In genomic region chr12:71321531-71321930, GRCh38 we compare ENCODE assay signal across 18 cellular contexts.
DNase-seq lines count a peak whose midpoint lies in the region; ATAC-seq, FAIRE-seq and TF ChIP-seq lines count a peak whose summit lies in the region.
"Had no signal": no experiment of that assay in that cellular context is flagged by ENCODE, and none has a peak within 500 bp of the region (broad histone marks: within the 10 kb centered on the region; RNA-seq: fewer than 3 reads in every experiment).

No MANE protein-coding gene starts in this region.

- H3K27ac Mint-ChIP-seq in WTC11 = no peak overlapping the region
- H3K27ac Mint-ChIP-seq: CD4-positive, alpha-beta memory T cell; H9 had no signal

- intact Hi-C loops in GM12878 (cut with micrococcal nuclease; ENCODE audit: unreplicated experiment) = no loop called here

- H3K36me3 Mint-ChIP-seq in WTC11 = peaks cover 27% of the 10 kb centered on the region

- H2AK5ac ChIP-seq in mesendoderm (ENCODE audit: low read length) = no peak overlapping the region

- no peak overlapping the region for H3K56ac ChIP-seq in mesendoderm (ENCODE audit: low read length)

- H3K27ac ChIP-seq in HEK293 (ENCODE audit: extremely low read depth, low read depth, low read length) (no peak overlapping the region), GM12878 (ENCODE audit: control insufficient read depth, insufficient read depth) (no peak overlapping the region), mesendoderm (ENCODE audit: low read depth, low read length) (no peak overlapping the region)
- H3K27ac ChIP-seq: GM23248 had no signal

- peaks cover 3% of the 10 kb centered on the region; the same call in 1 of the 2 replicates for H3K27me3 Mint-ChIP-seq in WTC11 (ENCODE audit: low read depth)

- no peaks in the 10 kb centered on the region for H3K79me1 ChIP-seq in mesendoderm (ENCODE audit: low read length)

- in situ Hi-C loops in GM12878 (cut with MboI) = no loop called here

- SMC1A ChIA-PET in GM12878 (lab: Charles Lee; ENCODE audit: uncharacterized antibody, unreplicated experiment) = no interaction called here

- H3K4me3 Mint-ChIP-seq in WTC11 = no peak overlapping the region
- H3K4me3 Mint-ChIP-seq: CD4-positive, alpha-beta memory T cell; H9 had no signal

- no peaks in the 10 kb centered on the region for H4K20me1 ChIP-seq in GM12878 (ENCODE audit: control insufficient read depth, insufficient read depth)

- H3K4me2 ChIP-seq in GM12878 (ENCODE audit: control insufficient read depth, insufficient read depth) (no peak overlapping the region), mesendoderm (ENCODE audit: low read length) (no peak overlapping the region)

- no peak overlapping the region for H4K8ac ChIP-seq in mesendoderm (ENCODE audit: low read depth, low read length)

- H3K36me3 ChIP-seq in HEK293 (ENCODE audit: control insufficient read depth in 2 of 2, insufficient read depth in 1 of 2, low read length in 2 of 2) (no peaks in the 10 kb centered on the region), GM12878 (ENCODE audit: control insufficient read depth in 2 of 2, insufficient read depth in 2 of 2, low read length in 1 of 2) (no peaks in the 10 kb centered on the region), mesendoderm (ENCODE audit: control insufficient read depth, insufficient read depth, low read length) (no peaks in the 10 kb centered on the region)

- H3K4me3 ChIP-seq in HEK293 (ENCODE audit: low read depth, low read length) (no peak overlapping the region), GM12878 (no peak overlapping the region), mesendoderm (ENCODE audit: low read length) (no peak overlapping the region)
- H3K4me3 ChIP-seq: GM23248 had no signal

- TF ChIP-seq CTCF in HEK293 (tag by site-specific recombination; IDR thresholded peaks at IDR 0.05) = no peak
- TF ChIP-seq CTCF in WTC11 (IDR thresholded peaks at IDR 0.05) = no peak
- TF ChIP-seq CTCF in GM12878 (IDR thresholded peaks at IDR 0.05 in 2 of 3, conservative IDR thresholded peaks at IDR 0.05 in 1 of 3; ENCODE audit: control insufficient read depth in 2 of 3, extremely low read depth in 1 of 3, insufficient read depth in 1 of 3, low read depth in 3 of 3, low read length in 3 of 3) = no peak

- TF ChIP-seq POLR2A in GM12878 (IDR thresholded peaks at IDR 0.05; ENCODE audit: low read depth, low read length) = no peak

- no peaks in the 10 kb centered on the region for H3K79me2 ChIP-seq in GM12878 (ENCODE audit: control insufficient read depth, insufficient read depth, low read length)
- H3K79me2 ChIP-seq in mesendoderm (ENCODE audit: control insufficient read depth, insufficient read depth, low read length) = no peaks in the 10 kb centered on the region

- H3K9ac ChIP-seq in GM12878 (ENCODE audit: control insufficient read depth, insufficient read depth, low read length) (no peak overlapping the region), mesendoderm (ENCODE audit: low read length) (no peak overlapping the region)
- H3K9ac ChIP-seq: GM23248 had no signal

- no peak overlapping the region for H3K4ac ChIP-seq in mesendoderm (ENCODE audit: low read depth, low read length)

- H3K9me3 Mint-ChIP-seq in WTC11 = peaks cover 58% of the 10 kb centered on the region

- no peak overlapping the region for H4K5ac ChIP-seq in mesendoderm (ENCODE audit: low read length)

- H3K9me3 ChIP-seq in HEK293 (ENCODE audit: control insufficient read depth, insufficient read depth, low read depth, low read length) = no peaks in the 10 kb centered on the region
- no peaks in the 10 kb centered on the region; the same call in 2 of the 3 replicates for H3K9me3 ChIP-seq in GM12878 (replicated peaks; ENCODE audit: control insufficient read depth, insufficient read depth, low read length)

- H2BK5ac ChIP-seq in mesendoderm (ENCODE audit: low read length) = no peak overlapping the region

- no peak overlapping the region for H3K23ac ChIP-seq in mesendoderm (ENCODE audit: low read length)

- H3K27me3 ChIP-seq in GM12878 (replicated peaks in 1 of 2; ENCODE audit: control insufficient read depth in 2 of 2, insufficient read depth in 2 of 2, low read length in 1 of 2) = no peaks in the 10 kb centered on the region
- H3K27me3 ChIP-seq in mesendoderm (ENCODE audit: insufficient read depth, low read length, poor library complexity) = no peaks in the 10 kb centered on the region

- RAD21 ChIA-PET in GM12878 (lab: Charles Lee; ENCODE audit: unreplicated experiment) = no interaction called here

- POLR2A ChIA-PET in HEK293 (lab: Yijun Ruan, JAX) = no interaction called here
- POLR2A ChIA-PET in WTC11 (lab: Charles Lee) = no interaction called here
- POLR2A ChIA-PET in GM12878 (lab: Charles Lee) = no interaction called here

- no TSS peak for BruUV-seq in GM12878 (replicated peaks; lab: Mats Ljungman, UMichigan)

- CTCF ChIA-PET in HEK293 (lab: Yijun Ruan, JAX) (no interaction called here), WTC11 (lab: Charles Lee) (no interaction called here), GM12878 (lab: Yijun Ruan, JAX) (no interaction called here)

- no peak overlapping the region for H2AFZ ChIP-seq in GM12878 (ENCODE audit: control insufficient read depth, low read depth, low read length)
- H2AFZ ChIP-seq: GM23248 had no signal

- no peak for TF ChIP-seq EP300 in GM12878 (IDR thresholded peaks at IDR 0.05; ENCODE audit: borderline replicate concordance in 1 of 2, control insufficient read depth in 1 of 2, low read depth in 2 of 2, low read length in 2 of 2)

- FAIRE-seq in GM12878 (lab: Jason Lieb, UNC) = no peak
- FAIRE-seq: GM12891, GM18507 had no signal

- H2BK15ac ChIP-seq in mesendoderm (replicated peaks; ENCODE audit: low read depth) = no peak overlapping the region

- H2BK120ac ChIP-seq in mesendoderm (ENCODE audit: low read depth, low read length) = no peak overlapping the region

- no peaks in the 10 kb centered on the region for H3K4me1 Mint-ChIP-seq in WTC11
- H3K4me1 Mint-ChIP-seq: CD4-positive, alpha-beta memory T cell; H9 had no signal

- H3K4me1 ChIP-seq in HEK293 (ENCODE audit: control insufficient read depth, insufficient read depth, low read length) = no peaks in the 10 kb centered on the region
- no peaks in the 10 kb centered on the region for H3K4me1 ChIP-seq in GM12878 (ENCODE audit: control insufficient read depth, insufficient read depth, low read length)
- no peaks in the 10 kb centered on the region for H3K4me1 ChIP-seq in mesendoderm (ENCODE audit: control insufficient read depth, low read depth, low read length)

- H3K18ac ChIP-seq in mesendoderm (ENCODE audit: low read length) = no peak overlapping the region

- DNase-seq in WTC11 (ENCODE audit: low spot score) = no peak
- DNase-seq in GM12878 (ENCODE audit: low read depth, low spot score) = no peak
- DNase-seq in mesendoderm = peak; percentile 3
- no peak for DNase-seq in NCI-H524 treated with DMSO at 0.1 percent for 48 hours (lab: John Stamatoyannopoulos, UW)
- no peak for DNase-seq in SIG-M5 (lab: John Stamatoyannopoulos, UW)
- no peak for DNase-seq in left lobe of liver (ENCODE audit: low spot score)
- DNase-seq: C1 segment of cervical spinal cord; Calu3; CD4-positive, alpha-beta memory T cell; COR-L47; DMS79; EL; GDM1; GM23248; H9 had no signal

- ATAC-seq in WTC11 (no peak), GM12878 (no peak), left lobe of liver (no peak)

- TF ChIP-seq RAD21 in GM12878 (IDR thresholded peaks at IDR 0.05; ENCODE audit: insufficient read depth, low read depth, low read length) = no peak

TF ChIP-seq in HEK293, 187 proteins besides CTCF, POLR2A, EP300 and RAD21 (continues in another document):
- TF ChIP-seq RBAK (tag by site-specific recombination; IDR thresholded peaks at IDR 0.05) (no peak), ZNF791 (tag by site-specific recombination; IDR thresholded peaks at IDR 0.05) (peak; percentile 98)

TF ChIP-seq in WTC11, 78 proteins besides CTCF, POLR2A, EP300 and RAD21:
- TF ChIP-seq ZNF263 (CRISPR knock-in tag; IDR thresholded peaks at IDR 0.05; ENCODE audit: low read depth) = no peak
- no peak for TF ChIP-seq PREB (CRISPR knock-in tag; IDR thresholded peaks at IDR 0.05; ENCODE audit: borderline replicate concordance)
- peak; percentile 67; the same call in 1 of the 2 replicates for TF ChIP-seq ZNF317 (CRISPR knock-in tag; IDR thresholded peaks at IDR 0.05; ENCODE audit: borderline replicate concordance, low read depth)
- TF ChIP-seq FOXK1 (CRISPR knock-in tag; IDR thresholded peaks at IDR 0.05) = no peak
- TF ChIP-seq TEAD4 (CRISPR knock-in tag; IDR thresholded peaks at IDR 0.05) = no peak
- TF ChIP-seq NFATC4 (CRISPR knock-in tag; IDR thresholded peaks at IDR 0.05) = no peak
- TF ChIP-seq MYBL2 (CRISPR knock-in tag; IDR thresholded peaks at IDR 0.05) = no peak
- TF ChIP-seq KAT7 (CRISPR knock-in tag; IDR thresholded peaks at IDR 0.05; ENCODE audit: borderline replicate concordance) = no peak

TF ChIP-seq in GM12878, 131 proteins besides CTCF, POLR2A, EP300 and RAD21:
- no peak for TF ChIP-seq HCFC1 (IDR thresholded peaks at IDR 0.05; ENCODE audit: low read length)
- 0 out of 2 replicates have a peak, but pooled peaks have one; percentile 40 for TF ChIP-seq CBX5 (IDR thresholded peaks at IDR 0.05; ENCODE audit: low read depth)
- TF ChIP-seq E2F8 (IDR thresholded peaks at IDR 0.05; ENCODE audit: low read depth, partially characterized antibody) = no peak
- no peak for TF ChIP-seq TARDBP (IDR thresholded peaks at IDR 0.05; ENCODE audit: borderline replicate concordance)
